ENCODE assay signal across 9 cellular contexts in genomic region chr19:49073514-49074378, GRCh38. TPM values are rescaled to one million over a fixed set of nuclear protein-coding genes. Genes with fewer than 3 reads are reported as not detected.
DNase-seq lines count a peak whose midpoint lies in the region; ATAC-seq and TF ChIP-seq lines count a peak whose summit lies in the region.
"Had no signal": no experiment of that assay in that cellular context is flagged by ENCODE, and none has a peak within 500 bp of the region (broad histone marks: within the 10 kb centered on the region; RNA-seq: fewer than 3 reads in every experiment).

No MANE protein-coding gene starts in this region.

- peak; percentile 46 to 49 for TF ChIP-seq POLR2A in gastrocnemius medialis (IDR thresholded peaks at IDR 0.05)

- peaks cover 14 to 24% of the 10 kb centered on the region in 2 donors for H3K4me1 ChIP-seq in gastrocnemius medialis

- no peaks in the 10 kb centered on the region for H3K36me3 ChIP-seq in gastrocnemius medialis

- in situ Hi-C loops in gastrocnemius medialis (cut with MboI; ENCODE audit: low sequenced_read_pairs in 4 of 4) = no loop called here

- intact Hi-C loops in gastrocnemius medialis (cut with DNase I; ENCODE audit: low total_unique reads) = loop anchor here (1.0 to 5.0 kb wide), 4 partner anchors 17 to 1961 kb away; partner anchors contain the start of genes GYS1, RUVBL2 and ZC3H4

- no peaks in the 10 kb centered on the region for H3K27me3 ChIP-seq in gastrocnemius medialis

- peak; percentile 27 for TF ChIP-seq CTCF in chondrocyte (IDR thresholded peaks at IDR 0.05)
- peak; percentile 27 to 60 (median 55) for TF ChIP-seq CTCF in gastrocnemius medialis (IDR thresholded peaks at IDR 0.05 in 4 of 5, conservative IDR thresholded peaks at IDR 0.05 in 1 of 5)

- H3K27me3 Mint-ChIP-seq in T-helper 1 cell treated with Interleukin-12 subunit alpha and Interleukin-12 subunit beta and Interleukin-4 antibody, amounts not matched to agents 30 μg/mL and 1 μg/mL, for 36 hours (ENCODE audit: low read depth) = peaks cover 48% of the 10 kb centered on the region
- peaks cover 16% of the 10 kb centered on the region for H3K27me3 Mint-ChIP-seq in chondrocyte (ENCODE audit: low read depth)
- H3K27me3 Mint-ChIP-seq in effector memory CD8-positive, alpha-beta T cell = peaks cover 58 to 78% of the 10 kb centered on the region in 2 donors

- peak overlapping the region; percentile 14 to 52 (median 48) for H3K4me3 ChIP-seq in gastrocnemius medialis

- no peak overlapping the region for H3K27ac Mint-ChIP-seq in T-helper 1 cell treated with Interleukin-12 subunit alpha and Interleukin-12 subunit beta and Interleukin-4 antibody, amounts not matched to agents 30 μg/mL and 1 μg/mL, for 36 hours
- H3K27ac Mint-ChIP-seq in chondrocyte (ENCODE audit: unreplicated experiment) = no peak overlapping the region
- no peak overlapping the region for H3K27ac Mint-ChIP-seq in effector memory CD8-positive, alpha-beta T cell

- peaks cover 1% of the 10 kb centered on the region for H3K36me3 Mint-ChIP-seq in T-helper 1 cell treated with Interleukin-12 subunit alpha and Interleukin-12 subunit beta and Interleukin-4 antibody, amounts not matched to agents 30 μg/mL and 1 μg/mL, for 36 hours (ENCODE audit: low read depth)
- peaks cover 4% of the 10 kb centered on the region for H3K36me3 Mint-ChIP-seq in chondrocyte (ENCODE audit: low read depth)
- no peaks in the 10 kb centered on the region for H3K36me3 Mint-ChIP-seq in effector memory CD8-positive, alpha-beta T cell (ENCODE audit: insufficient read depth)

- peak overlapping the region; percentile 85 to 95 (median 92) for H3K27ac ChIP-seq in gastrocnemius medialis

- no peaks in the 10 kb centered on the region for H3K9me3 ChIP-seq in gastrocnemius medialis

- peaks cover 2% of the 10 kb centered on the region for H3K4me1 Mint-ChIP-seq in T-helper 1 cell treated with Interleukin-12 subunit alpha and Interleukin-12 subunit beta and Interleukin-4 antibody, amounts not matched to agents 30 μg/mL and 1 μg/mL, for 36 hours (ENCODE audit: low read depth)
- H3K4me1 Mint-ChIP-seq in chondrocyte (ENCODE audit: low read depth) = peaks cover 10% of the 10 kb centered on the region
- H3K4me1 Mint-ChIP-seq in effector memory CD8-positive, alpha-beta T cell (ENCODE audit: low read depth in 2 of 2) = peaks cover 7 to 8% of the 10 kb centered on the region in 2 donors

- peak overlapping the region; percentile 71 for H3K4me3 Mint-ChIP-seq in T-helper 1 cell treated with Interleukin-12 subunit alpha and Interleukin-12 subunit beta and Interleukin-4 antibody, amounts not matched to agents 30 μg/mL and 1 μg/mL, for 36 hours
- peak overlapping the region; percentile 69 for H3K4me3 Mint-ChIP-seq in chondrocyte (ENCODE audit: unreplicated experiment)
- H3K4me3 Mint-ChIP-seq in effector memory CD8-positive, alpha-beta T cell = peak overlapping the region in 1 of 2 donors; percentile 62

- ATAC-seq in gastrocnemius medialis (peak; percentile 72 to 80), HG03159 (IDR thresholded peaks at IDR 0.05; ENCODE audit: unreplicated experiment) (no peak)
- ATAC-seq in effector memory CD8-positive, alpha-beta T cell (replicated peaks) = no peak

- no peaks in the 10 kb centered on the region for H3K9me3 Mint-ChIP-seq in T-helper 1 cell treated with Interleukin-12 subunit alpha and Interleukin-12 subunit beta and Interleukin-4 antibody, amounts not matched to agents 30 μg/mL and 1 μg/mL, for 36 hours
- peaks cover 6% of the 10 kb centered on the region for H3K9me3 Mint-ChIP-seq in chondrocyte (ENCODE audit: low read depth)
- H3K9me3 Mint-ChIP-seq in effector memory CD8-positive, alpha-beta T cell = peaks cover 0 to 1% of the 10 kb centered on the region in 2 donors

- DNase-seq in T-helper 1 cell = no peak
- DNase-seq in NCI-H69 (lab: John Stamatoyannopoulos, UW) = peak; percentile 61
- no peak for DNase-seq in chondrocyte (ENCODE audit: low spot score)
- DNase-seq in gastrocnemius medialis = peak; percentile 47 to 86
- no peak for DNase-seq in activated CD4-positive, alpha-beta T cell treated with anti-CD3 and anti-CD28 coated beads for 4 hours
- DNase-seq in effector memory CD8-positive, alpha-beta T cell = no peak

RNA-seq across cellular contexts. Expression of gene KCNA7, which starts 1.2 kb away (rescaled TPM):
- total RNA-seq in chondrocyte (0.12 TPM in 1 of 3 replicates, not detected in the others), gastrocnemius medialis (10 to 100 TPM in 3 of 4 donors, 1 to 10 TPM in 1; 4.3 to 20.2 (median 13.9) TPM)
- total RNA-seq: temporal lobe had no signal

RNA-seq across cellular contexts. Expression of gene NTF4, which starts 9.1 kb away (rescaled TPM):
- total RNA-seq in chondrocyte (1.1 to 1.6 TPM in 2 of 3 replicates, not detected in the other), gastrocnemius medialis (1 to 10 TPM; 1.3 to 6.8 (median 2.9) TPM)
- total RNA-seq: temporal lobe had no signal

RNA-seq across cellular contexts. Expression of gene SNRNP70, which starts 11.5 kb away (rescaled TPM):
- 151 to 218 TPM (median 163 TPM) in 3 replicates for total RNA-seq in chondrocyte
- 100 to 1,000 TPM in 2 of 4 donors, 10 to 100 TPM in 2; 55.6 to 305 (median 107) TPM for total RNA-seq in gastrocnemius medialis

RNA-seq across cellular contexts. Expression of gene CGB7, which starts 16.2 kb away (rescaled TPM):
- total RNA-seq in chondrocyte (0.52 to 0.85 TPM in 2 of 3 replicates, not detected in the other), gastrocnemius medialis (1 to 10 TPM in 1 of 4 donors, under 1 TPM in 1, not detected in 2; 0.42 to 1.1 TPM)
- total RNA-seq: temporal lobe had no signal

RNA-seq across cellular contexts. Expression of gene CGB8, which starts 24.8 kb away (rescaled TPM):
- 1.7 to 3.1 TPM (median 2.4 TPM) in 3 replicates for total RNA-seq in chondrocyte
- not detected for total RNA-seq in gastrocnemius medialis
- total RNA-seq: temporal lobe had no signal

Comparison
In these comparisons a context has a peak if more than half of its experiments do, and no peak if none do; other contexts are left out.
1. DNase-seq: peak in NCI-H69 (single experiment) and gastrocnemius medialis (2 of 2); none in T-helper 1 cell (0 of 5), chondrocyte (single experiment), activated CD4-positive, alpha-beta T cell treated with anti-CD3 and anti-CD28 coated beads for 4 hours (0 of 2) and effector memory CD8-positive, alpha-beta T cell (0 of 3).
2. ATAC-seq: peak in gastrocnemius medialis (2 of 2); none in effector memory CD8-positive, alpha-beta T cell (single experiment) and HG03159 (single experiment).